ENCODE assay signal across 18 cellular contexts in genomic region chr1:236727521-236727920, GRCh38. TPM values are rescaled to one million over a fixed set of nuclear protein-coding genes. Genes with fewer than 3 reads are reported as not detected.
DNase-seq lines count a peak whose midpoint lies in the region; ATAC-seq and TF ChIP-seq lines count a peak whose summit lies in the region.
"Had no signal": no experiment of that assay in that cellular context is flagged by ENCODE, and none has a peak within 500 bp of the region (broad histone marks: within the 10 kb centered on the region; RNA-seq: fewer than 3 reads in every experiment).

No MANE protein-coding gene starts in this region.

- peak overlapping the region in 1 of 3 donors; percentile 41 for H3K9ac ChIP-seq in skeletal muscle tissue (ENCODE audit: low read depth in 1 of 3, low read length in 3 of 3)

- no peaks in the 10 kb centered on the region for H3K27me3 ChIP-seq in left ventricle myocardium inferior (ENCODE audit: low read depth)
- no peaks in the 10 kb centered on the region for H3K27me3 ChIP-seq in skeletal muscle tissue (ENCODE audit: control insufficient read depth in 3 of 3, insufficient read depth in 3 of 3, low read length in 3 of 3)

- H3K27ac ChIP-seq in left ventricle myocardium inferior (replicated peaks) (peak overlapping the region; percentile 68), skeletal muscle tissue (ENCODE audit: low read depth, low read length) (peak overlapping the region; percentile 41)

- H3K27me3 Mint-ChIP-seq in T-helper 17 cell, result peaks cover 26% of the 10 kb centered on the region

- no peaks in the 10 kb centered on the region for H3K9me3 ChIP-seq in T-helper 17 cell (ENCODE audit: control insufficient read depth, low read length, poor library complexity, severe bottlenecking)
- no peaks in the 10 kb centered on the region for H3K9me3 ChIP-seq in left ventricle myocardium inferior (replicated peaks)
- no peaks in the 10 kb centered on the region for H3K9me3 ChIP-seq in skeletal muscle tissue (ENCODE audit: control insufficient read depth in 3 of 3, low read length in 3 of 3)

- H3K36me3 ChIP-seq in left ventricle myocardium inferior (peaks cover 50% of the 10 kb centered on the region), skeletal muscle tissue (ENCODE audit: control insufficient read depth in 3 of 3, insufficient read depth in 3 of 3, low read length in 3 of 3) (peaks cover 41 to 62% (median 51%) of the 10 kb centered on the region in 3 donors)

- TF ChIP-seq CTCF in left ventricle myocardium inferior (IDR thresholded peaks at IDR 0.05; ENCODE audit: borderline replicate concordance), result no peak

- H3K4me1 ChIP-seq in left ventricle myocardium inferior (peaks cover 67% of the 10 kb centered on the region), skeletal muscle tissue (ENCODE audit: control insufficient read depth in 3 of 3, insufficient read depth in 3 of 3, low read length in 3 of 3) (peaks cover 4 to 30% (median 23%) of the 10 kb centered on the region in 3 donors)

- H3K4me1 Mint-ChIP-seq in T-helper 17 cell, result peaks cover 3% of the 10 kb centered on the region

- peaks cover 2% of the 10 kb centered on the region for H3K36me3 Mint-ChIP-seq in T-helper 17 cell (ENCODE audit: low read depth)
- H3K36me3 Mint-ChIP-seq: CD8-positive, alpha-beta T cell had no signal

- no peak for ATAC-seq in T-helper 17 cell
- no peak for ATAC-seq in HG02852 (IDR thresholded peaks at IDR 0.05; ENCODE audit: unreplicated experiment)
- ATAC-seq: CD8-positive, alpha-beta T cell; Panc1 had no signal

- H3K27ac Mint-ChIP-seq in T-helper 17 cell, result peak overlapping the region; percentile 60
- H3K27ac Mint-ChIP-seq: CD8-positive, alpha-beta T cell; H9 had no signal

- intact Hi-C loops in left ventricle myocardium inferior (cut with micrococcal nuclease), result no loop called here

- H3K4me3 ChIP-seq in left ventricle myocardium inferior (no peak overlapping the region), skeletal muscle tissue (ENCODE audit: low read length in 3 of 3) (no peak overlapping the region)

- peak; percentile 8 for DNase-seq in NOMO-1 treated with DMSO at 0.1 percent for 48 hours (lab: John Stamatoyannopoulos, UW; ENCODE audit: unreplicated experiment)
- DNase-seq in NOMO-1 treated with dmso at 0.1 percent for 144 hours (lab: John Stamatoyannopoulos, UW; ENCODE audit: unreplicated experiment), result no peak
- no peak for DNase-seq in T-helper 17 cell
- DNase-seq in left ventricle myocardium inferior, result peak; percentile 59
- DNase-seq in putamen (ENCODE audit: low spot score), result no peak
- DNase-seq in ecto neural progenitor cell (ENCODE audit: low spot score), result no peak
- DNase-seq: CD8-positive, alpha-beta T cell; DMS79 treated with DMSO at 0.1 percent for 48 hours; H9; IMR-90; NCI-H1417 treated with DMSO at 0.1 percent for 48 hours; NCI-H1930; NCI-H446 treated with DMSO at 0.1 percent for 48 hours; NCI-H774 had no signal

- H3K4me3 Mint-ChIP-seq in T-helper 17 cell, result no peak overlapping the region
- H3K4me3 Mint-ChIP-seq: CD8-positive, alpha-beta T cell; H9 had no signal

RNA-seq across cellular contexts. Expression of gene ACTN2, which starts 41.2 kb away (rescaled TPM):
- not detected for total RNA-seq in T-helper 17 cell
- total RNA-seq in left ventricle myocardium inferior, result 2,454 TPM
- 660 TPM for total RNA-seq in skeletal muscle tissue
- total RNA-seq: A172; CD8-positive, alpha-beta T cell had no signal

Comparison
In these comparisons a context has a peak if more than half of its experiments do, and no peak if none do; other contexts are left out.
1. DNase-seq: peak in NOMO-1 treated with DMSO at 0.1 percent for 48 hours (single experiment) and left ventricle myocardium inferior (single experiment); none in NOMO-1 treated with dmso at 0.1 percent for 144 hours (single experiment), T-helper 17 cell (0 of 3), putamen (single experiment) and ecto neural progenitor cell (single experiment).
2. RNA of gene ACTN2, which starts 41.2 kb away (total RNA-seq): 2,454 TPM in left ventricle myocardium inferior (single experiment) and 660 TPM in skeletal muscle tissue (single experiment); not detected in T-helper 17 cell; every median in the first group is over 100 times any median in the second.